3 cellular contexts compared by ENCODE assay signal in genomic region chr7:99952649-99953048, GRCh38. TPM values are rescaled to one million over a fixed set of nuclear protein-coding genes. Genes with fewer than 3 reads are reported as not detected.
"Had no signal": no experiment of that assay in that cellular context is flagged by ENCODE, and none has a peak within 500 bp of the region (broad histone marks: within the 10 kb centered on the region; RNA-seq: fewer than 3 reads in every experiment).

No MANE protein-coding gene starts in this region.

RNA-seq across cellular contexts. Expression of gene AZGP1, which starts 23.2 kb away (rescaled TPM):
- total RNA-seq: H9, IMR-90 had no signal
- polyA plus RNA-seq: IMR-90 had no signal

RNA-seq across cellular contexts. Expression of gene GJC3, which starts 23.2 kb away (rescaled TPM):
- total RNA-seq: HT-29, IMR-90 had no signal
- polyA plus RNA-seq: IMR-90 had no signal
